In genomic region chr14:88130057-88130432, GRCh38 we compare ENCODE assay signal across 11 cellular contexts.
A peak's percentile ranks its signal among the peaks of the same experiment; 100 is the strongest.
DNase-seq lines count a peak whose midpoint lies in the region; ATAC-seq and TF ChIP-seq lines count a peak whose summit lies in the region.
"Had no signal": no experiment of that assay in that cellular context is flagged by ENCODE, and none has a peak within 500 bp of the region (broad histone marks: within the 10 kb centered on the region; RNA-seq: fewer than 3 reads in every experiment).

No MANE protein-coding gene starts in this region.

- TF ChIP-seq CTCF in mucosa of descending colon (IDR thresholded peaks at IDR 0.05): no peak

- peaks cover 3% of the 10 kb centered on the region for H3K9me3 ChIP-seq in mucosa of descending colon

- H3K27me3 Mint-ChIP-seq in dendritic cell treated with granulocyte-macrophage colony-stimulating factor and Interleukin-4, amounts not matched to agents 40 ng/mL and 50 ng/mL, for 4 days: peaks cover 20% of the 10 kb centered on the region

- H3K4me1 Mint-ChIP-seq in dendritic cell treated with granulocyte-macrophage colony-stimulating factor and Interleukin-4, amounts not matched to agents 40 ng/mL and 50 ng/mL, for 4 days (ENCODE audit: low read depth): peaks cover 19% of the 10 kb centered on the region
- H3K4me1 Mint-ChIP-seq: brain had no signal

- intact Hi-C loops in dendritic cell treated with granulocyte-macrophage colony-stimulating factor and Interleukin-4, amounts not matched to agents 40 ng/mL and 50 ng/mL, for 4 days (cut with micrococcal nuclease): loop anchor here (2.0 kb wide), 1 partner anchor 23 kb away; no protein-coding TSS in a partner anchor
- intact Hi-C loops in sciatic nerve (cut with DNase I): no loop called here
- intact Hi-C loops in mucosa of descending colon (cut with DNase I, micrococcal nuclease): no loop called here

- H3K27ac Mint-ChIP-seq in dendritic cell treated with granulocyte-macrophage colony-stimulating factor and Interleukin-4, amounts not matched to agents 40 ng/mL and 50 ng/mL, for 4 days: peak overlapping the region; percentile 78
- H3K27ac Mint-ChIP-seq: activated B cell treated with CpG ODN at 0.5 μM for 24 hours, brain had no signal

- DNase-seq in sciatic nerve (ENCODE audit: low spot score) (no peak), NOMO-1 treated with DMSO at 0.1 percent for 48 hours (lab: John Stamatoyannopoulos, UW; ENCODE audit: unreplicated experiment) (no peak), dedifferentiated amniotic fluid mesenchymal stem cell (ENCODE audit: extremely low spot score) (no peak), mucosa of descending colon (no peak)
- DNase-seq: activated B cell treated with CpG ODN at 0.5 μM for 24 hours; glutamatergic neuron; NK-92 treated with Interleukin-12 subunit alpha and Interleukin-12 subunit beta, amount 100 ng/mL, for 24 hours had no signal

- no peak overlapping the region for H3K4me3 ChIP-seq in mucosa of descending colon

- H3K36me3 Mint-ChIP-seq in dendritic cell treated with granulocyte-macrophage colony-stimulating factor and Interleukin-4, amounts not matched to agents 40 ng/mL and 50 ng/mL, for 4 days (ENCODE audit: low read depth): no peaks in the 10 kb centered on the region
- H3K36me3 Mint-ChIP-seq: brain had no signal

- H3K4me3 Mint-ChIP-seq in dendritic cell treated with granulocyte-macrophage colony-stimulating factor and Interleukin-4, amounts not matched to agents 40 ng/mL and 50 ng/mL, for 4 days: peak overlapping the region; percentile 51
- H3K4me3 Mint-ChIP-seq: activated B cell treated with CpG ODN at 0.5 μM for 24 hours, brain had no signal

- ATAC-seq in GM18909 (IDR thresholded peaks at IDR 0.05; ENCODE audit: poor library complexity, unreplicated experiment): peak; percentile 26
- peak; percentile 57 for ATAC-seq in HG03175 (IDR thresholded peaks at IDR 0.05; ENCODE audit: unreplicated experiment)
- ATAC-seq in sciatic nerve: peak; percentile 24
- ATAC-seq in mucosa of descending colon: no peak

- H3K36me3 ChIP-seq in mucosa of descending colon (ENCODE audit: low read depth): no peaks in the 10 kb centered on the region

- peaks cover 13% of the 10 kb centered on the region for H3K9me3 Mint-ChIP-seq in dendritic cell treated with granulocyte-macrophage colony-stimulating factor and Interleukin-4, amounts not matched to agents 40 ng/mL and 50 ng/mL, for 4 days

- H3K4me1 ChIP-seq in mucosa of descending colon (ENCODE audit: low read depth): no peaks in the 10 kb centered on the region
